Comparison of ENCODE assay signal across 18 cellular contexts in genomic region chr2:161569401-161569800, GRCh38. TPM values are rescaled to one million over a fixed set of nuclear protein-coding genes. Genes with fewer than 3 reads are reported as not detected.
DNase-seq lines count a peak whose midpoint lies in the region; ATAC-seq and TF ChIP-seq lines count a peak whose summit lies in the region.
"Had no signal": no experiment of that assay in that cellular context is flagged by ENCODE, and none has a peak within 500 bp of the region (broad histone marks: within the 10 kb centered on the region; RNA-seq: fewer than 3 reads in every experiment).

No MANE protein-coding gene starts in this region.

- DNase-seq in activated CD8-positive, alpha-beta T cell treated with anti-CD3 and anti-CD28 coated beads for 36 hours: no peak
- no peak for DNase-seq in activated CD8-positive, alpha-beta T cell treated with anti-CD3 and anti-CD28 coated beads, Interleukin-2, amount 10 ng/mL, durations not matched to agents 7 days and 5 days
- DNase-seq in stimulated activated naive CD8-positive, alpha-beta T cell treated with anti-CD3 and anti-CD28 coated beads, Interleukin-15, Interleukin-2, amounts not matched to agents 100 U/mL and 50 U/mL, for 24 hours: no peak
- DNase-seq in activated naive CD8-positive, alpha-beta T cell treated with anti-CD3 and anti-CD28 coated beads for 36 hours: no peak
- DNase-seq in KBM-7: no peak
- DNase-seq: Calu3; CD8-positive, alpha-beta T cell; DMS53; DND-41; EL; GOT3; H7; HFFc6 had no signal

- POLR2A ChIA-PET in activated CD8-positive, alpha-beta T cell treated with anti-CD3 and anti-CD28 coated beads for 36 hours (lab: Charles Lee): no interaction called here
- POLR2A ChIA-PET in activated CD8-positive, alpha-beta T cell treated with anti-CD3 and anti-CD28 coated beads, Interleukin-2, amount 10 ng/mL, durations not matched to agents 7 days and 5 days (lab: Charles Lee): no interaction called here

- in situ Hi-C loops in KBM-7 (cut with MboI; ENCODE audit: low pct_unique_long_range_greater_than_20kb, low sequenced_read_pairs): no loop called here

- CTCF ChIA-PET in activated CD8-positive, alpha-beta T cell treated with anti-CD3 and anti-CD28 coated beads for 36 hours (lab: Charles Lee): interaction anchor here (1.2 kb wide), 1 partner anchor 378 kb away, joined by 3 read pairs; no protein-coding TSS in a partner anchor
- CTCF ChIA-PET in activated CD8-positive, alpha-beta T cell treated with anti-CD3 and anti-CD28 coated beads, Interleukin-2, amount 10 ng/mL, durations not matched to agents 7 days and 5 days (lab: Charles Lee): interaction anchor here (0.9 to 1.2 kb wide), 3 partner anchors 17 to 584 kb away, joined by 3 to 4 read pairs (median 3); no protein-coding TSS in a partner anchor

- no peak for TF ChIP-seq CTCF in activated CD8-positive, alpha-beta T cell treated with anti-CD3 and anti-CD28 coated beads for 36 hours (IDR thresholded peaks at IDR 0.05)

- H3K4me1 Mint-ChIP-seq in activated CD8-positive, alpha-beta T cell treated with anti-CD3 and anti-CD28 coated beads for 36 hours (ENCODE audit: low read depth): peaks cover 21% of the 10 kb centered on the region
- peaks cover 13% of the 10 kb centered on the region for H3K4me1 Mint-ChIP-seq in activated CD8-positive, alpha-beta T cell treated with anti-CD3 and anti-CD28 coated beads, Interleukin-2, amount 10 ng/mL, durations not matched to agents 7 days and 5 days (ENCODE audit: low read depth)
- peaks cover 10% of the 10 kb centered on the region for H3K4me1 Mint-ChIP-seq in stimulated activated naive CD8-positive, alpha-beta T cell treated with anti-CD3 and anti-CD28 coated beads, Interleukin-15, Interleukin-2, amounts not matched to agents 100 ng/mL and 50 ng/mL, for 24 hours (ENCODE audit: low read depth)
- peaks cover 24% of the 10 kb centered on the region for H3K4me1 Mint-ChIP-seq in activated naive CD8-positive, alpha-beta T cell treated with anti-CD3 and anti-CD28 coated beads for 36 hours
- H3K4me1 Mint-ChIP-seq: B cell had no signal

- peak; percentile 36 for ATAC-seq in activated CD8-positive, alpha-beta T cell treated with anti-CD3 and anti-CD28 coated beads for 36 hours
- no peak for ATAC-seq in activated CD8-positive, alpha-beta T cell treated with anti-CD3 and anti-CD28 coated beads, Interleukin-2, amount 10 ng/mL, durations not matched to agents 7 days and 5 days
- ATAC-seq in stimulated activated naive CD8-positive, alpha-beta T cell treated with anti-CD3 and anti-CD28 coated beads, Interleukin-15, Interleukin-2, amounts not matched to agents 100 U/mL and 50 U/mL, for 24 hours: no peak
- ATAC-seq: CD8-positive, alpha-beta T cell; GM12878; HCT116 had no signal

- peaks cover 7% of the 10 kb centered on the region for H3K9me3 Mint-ChIP-seq in activated CD8-positive, alpha-beta T cell treated with anti-CD3 and anti-CD28 coated beads for 36 hours
- H3K9me3 Mint-ChIP-seq in activated CD8-positive, alpha-beta T cell treated with anti-CD3 and anti-CD28 coated beads, Interleukin-2, amount 10 ng/mL, durations not matched to agents 7 days and 5 days (ENCODE audit: insufficient read depth): peaks cover 7% of the 10 kb centered on the region
- H3K9me3 Mint-ChIP-seq in stimulated activated naive CD8-positive, alpha-beta T cell treated with anti-CD3 and anti-CD28 coated beads, Interleukin-15, Interleukin-2, amounts not matched to agents 100 ng/mL and 50 ng/mL, for 24 hours: peaks cover 11% of the 10 kb centered on the region
- peaks cover 14% of the 10 kb centered on the region for H3K9me3 Mint-ChIP-seq in activated naive CD8-positive, alpha-beta T cell treated with anti-CD3 and anti-CD28 coated beads for 36 hours

- intact Hi-C loops in activated CD8-positive, alpha-beta T cell treated with anti-CD3 and anti-CD28 coated beads for 36 hours (cut with micrococcal nuclease): no loop called here

- H3K27me3 Mint-ChIP-seq in activated CD8-positive, alpha-beta T cell treated with anti-CD3 and anti-CD28 coated beads for 36 hours: peaks cover 7% of the 10 kb centered on the region
- H3K27me3 Mint-ChIP-seq in activated CD8-positive, alpha-beta T cell treated with anti-CD3 and anti-CD28 coated beads, Interleukin-2, amount 10 ng/mL, durations not matched to agents 7 days and 5 days (ENCODE audit: low read depth): peaks cover 22% of the 10 kb centered on the region
- H3K27me3 Mint-ChIP-seq in stimulated activated naive CD8-positive, alpha-beta T cell treated with anti-CD3 and anti-CD28 coated beads, Interleukin-15, Interleukin-2, amounts not matched to agents 100 ng/mL and 50 ng/mL, for 24 hours: peaks cover 11% of the 10 kb centered on the region
- peaks cover 19% of the 10 kb centered on the region for H3K27me3 Mint-ChIP-seq in activated naive CD8-positive, alpha-beta T cell treated with anti-CD3 and anti-CD28 coated beads for 36 hours
- H3K27me3 Mint-ChIP-seq: B cell had no signal

- peak overlapping the region; percentile 36 for H3K27ac Mint-ChIP-seq in activated CD8-positive, alpha-beta T cell treated with anti-CD3 and anti-CD28 coated beads for 36 hours
- H3K27ac Mint-ChIP-seq in activated CD8-positive, alpha-beta T cell treated with anti-CD3 and anti-CD28 coated beads, Interleukin-2, amount 10 ng/mL, durations not matched to agents 7 days and 5 days: no peak overlapping the region
- peak overlapping the region; percentile 52 for H3K27ac Mint-ChIP-seq in stimulated activated naive CD8-positive, alpha-beta T cell treated with anti-CD3 and anti-CD28 coated beads, Interleukin-15, Interleukin-2, amounts not matched to agents 100 ng/mL and 50 ng/mL, for 24 hours
- peak overlapping the region; percentile 54 for H3K27ac Mint-ChIP-seq in activated naive CD8-positive, alpha-beta T cell treated with anti-CD3 and anti-CD28 coated beads for 36 hours
- H3K27ac Mint-ChIP-seq: B cell; CD8-positive, alpha-beta T cell; HFFc6 had no signal

- H3K36me3 Mint-ChIP-seq in activated CD8-positive, alpha-beta T cell treated with anti-CD3 and anti-CD28 coated beads for 36 hours (ENCODE audit: low read depth): no peaks in the 10 kb centered on the region
- peaks cover 2% of the 10 kb centered on the region for H3K36me3 Mint-ChIP-seq in activated CD8-positive, alpha-beta T cell treated with anti-CD3 and anti-CD28 coated beads, Interleukin-2, amount 10 ng/mL, durations not matched to agents 7 days and 5 days (ENCODE audit: low read depth)
- peaks cover 4% of the 10 kb centered on the region for H3K36me3 Mint-ChIP-seq in stimulated activated naive CD8-positive, alpha-beta T cell treated with anti-CD3 and anti-CD28 coated beads, Interleukin-15, Interleukin-2, amounts not matched to agents 100 ng/mL and 50 ng/mL, for 24 hours (ENCODE audit: low read depth)
- peaks cover 3% of the 10 kb centered on the region for H3K36me3 Mint-ChIP-seq in activated naive CD8-positive, alpha-beta T cell treated with anti-CD3 and anti-CD28 coated beads for 36 hours
- H3K36me3 Mint-ChIP-seq: CD8-positive, alpha-beta T cell had no signal

- H3K4me3 Mint-ChIP-seq in activated CD8-positive, alpha-beta T cell treated with anti-CD3 and anti-CD28 coated beads for 36 hours: no peak overlapping the region
- H3K4me3 Mint-ChIP-seq in activated CD8-positive, alpha-beta T cell treated with anti-CD3 and anti-CD28 coated beads, Interleukin-2, amount 10 ng/mL, durations not matched to agents 7 days and 5 days: no peak overlapping the region
- H3K4me3 Mint-ChIP-seq in stimulated activated naive CD8-positive, alpha-beta T cell treated with anti-CD3 and anti-CD28 coated beads, Interleukin-15, Interleukin-2, amounts not matched to agents 100 ng/mL and 50 ng/mL, for 24 hours: peak overlapping the region; percentile 11
- H3K4me3 Mint-ChIP-seq in activated naive CD8-positive, alpha-beta T cell treated with anti-CD3 and anti-CD28 coated beads for 36 hours: no peak overlapping the region
- H3K4me3 Mint-ChIP-seq: B cell; CD8-positive, alpha-beta T cell; HFFc6 had no signal

RNA-seq across cellular contexts. Expression of gene SLC4A10, which starts 54.8 kb away (rescaled TPM):
- total RNA-seq in activated CD8-positive, alpha-beta T cell treated with anti-CD3 and anti-CD28 coated beads for 36 hours: 1 to 10 TPM; 3.8 to 4.5 TPM
- 1 to 10 TPM; 2.8 TPM for total RNA-seq in activated CD8-positive, alpha-beta T cell treated with anti-CD3 and anti-CD28 coated beads, Interleukin-2, amount 10 ng/mL, durations not matched to agents 7 days and 5 days
- total RNA-seq in activated naive CD8-positive, alpha-beta T cell treated with anti-CD3 and anti-CD28 coated beads for 36 hours: under 1 TPM; 0.10 to 0.18 TPM
- total RNA-seq: B cell, G401, GM12878, HFFc6 had no signal
